8 cellular contexts compared by ENCODE assay signal in genomic region chr3:38480093-38480445, GRCh38.
"Had no signal": no experiment of that assay in that cellular context is flagged by ENCODE, and none has a peak within 500 bp of the region (broad histone marks: within the 10 kb centered on the region; RNA-seq: fewer than 3 reads in every experiment).

No MANE protein-coding gene starts in this region.

- H3K27ac ChIP-seq: psoas muscle, WERI-Rb-1 had no signal

- H3K27ac Mint-ChIP-seq: activated naive CD4-positive, alpha-beta T cell treated with anti-CD3 and anti-CD28 coated beads, Interleukin-2, amount 10 ng/mL, durations not matched to agents 7 days and 5 days; activated T-helper 2 cell treated with anti-CD3 and anti-CD28 coated beads, Interferon-gamma antibody, Interleukin-2, Interleukin-4, amounts not matched to agents 10 μg/mL and 5 μg/mL and 100 μg/mL, durations not matched to agents 14 hours and 24 hours and 36 hours; immature natural killer cell had no signal

- H3K4me3 Mint-ChIP-seq: activated CD4-positive, alpha-beta T cell treated with anti-CD3 and anti-CD28 coated beads, Interleukin-2, amount 10 ng/mL, durations not matched to agents 7 days and 5 days; activated naive CD4-positive, alpha-beta T cell treated with anti-CD3 and anti-CD28 coated beads, Interleukin-2, amount 10 ng/mL, durations not matched to agents 7 days and 5 days; immature natural killer cell; naive thymus-derived CD8-positive, alpha-beta T cell had no signal

- H3K27me3 Mint-ChIP-seq: activated CD4-positive, alpha-beta T cell treated with anti-CD3 and anti-CD28 coated beads, Interleukin-2, amount 10 ng/mL, durations not matched to agents 7 days and 5 days; activated naive CD4-positive, alpha-beta T cell treated with anti-CD3 and anti-CD28 coated beads, Interleukin-2, amount 10 ng/mL, durations not matched to agents 7 days and 5 days; naive thymus-derived CD8-positive, alpha-beta T cell had no signal

- H3K4me3 ChIP-seq: mucosa of descending colon, psoas muscle had no signal

- H3K9me3 ChIP-seq: mucosa of descending colon, psoas muscle had no signal

- H3K4me1 Mint-ChIP-seq: activated CD4-positive, alpha-beta T cell treated with anti-CD3 and anti-CD28 coated beads, Interleukin-2, amount 10 ng/mL, durations not matched to agents 7 days and 5 days; immature natural killer cell had no signal

- H3K9me3 Mint-ChIP-seq: activated CD4-positive, alpha-beta T cell treated with anti-CD3 and anti-CD28 coated beads, Interleukin-2, amount 10 ng/mL, durations not matched to agents 7 days and 5 days; activated naive CD4-positive, alpha-beta T cell treated with anti-CD3 and anti-CD28 coated beads, Interleukin-2, amount 10 ng/mL, durations not matched to agents 7 days and 5 days; activated T-helper 2 cell treated with anti-CD3 and anti-CD28 coated beads, Interferon-gamma antibody, Interleukin-2, Interleukin-4, amounts not matched to agents 10 μg/mL and 5 μg/mL and 100 μg/mL, durations not matched to agents 14 hours and 24 hours and 36 hours; immature natural killer cell; naive thymus-derived CD8-positive, alpha-beta T cell had no signal
